ENCODE assay signal across 29 cellular contexts in the genomic region with DNA sequence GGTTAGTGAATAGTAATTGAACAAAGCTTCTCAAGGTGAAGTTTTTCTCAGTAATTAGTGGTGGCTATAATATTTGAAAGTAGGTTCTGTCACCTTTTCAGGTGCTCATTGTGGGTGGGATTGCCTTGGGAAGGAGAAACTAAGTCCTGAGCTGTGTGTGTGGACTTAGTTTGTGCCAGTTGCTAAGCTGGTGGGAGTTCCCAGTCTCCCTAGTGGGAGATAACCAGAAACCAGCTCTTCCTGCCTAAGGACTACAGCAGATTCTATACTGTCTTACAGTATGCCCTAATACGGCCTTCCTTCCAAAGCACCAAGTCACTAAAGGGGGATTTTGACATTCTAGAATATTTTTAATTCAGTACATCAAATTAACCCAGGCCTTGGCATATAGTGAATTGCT.
"Had no signal": no experiment of that assay in that cellular context is flagged by ENCODE, and none has a peak within 500 bp of the region (broad histone marks: within the 10 kb centered on the region; RNA-seq: fewer than 3 reads in every experiment).

No MANE protein-coding gene starts in this region.

- H3K4me3 Mint-ChIP-seq: activated CD4-positive, alpha-beta memory T cell treated with anti-CD3 and anti-CD28 coated beads, Interleukin-2, amount 10 ng/mL, durations not matched to agents 7 days and 5 days; activated CD4-positive, alpha-beta T cell treated with anti-CD3 and anti-CD28 coated beads for 36 hours; activated naive CD4-positive, alpha-beta T cell treated with anti-CD3 and anti-CD28 coated beads, Interleukin-2, amount 10 ng/mL, durations not matched to agents 7 days and 5 days; activated naive CD8-positive, alpha-beta T cell treated with anti-CD3 and anti-CD28 coated beads for 36 hours; activated T-helper 17 cell treated with anti-CD3 and anti-CD28 coated beads, Interleukin-2, amount 50 U/mL, for 72 hours; T-cell had no signal

- H3K27ac ChIP-seq: brain microvascular endothelial cell, Peyer's patch, RWPE1, SJSA1 had no signal

- H3K27me3 Mint-ChIP-seq: activated CD4-positive, alpha-beta memory T cell treated with anti-CD3 and anti-CD28 coated beads, Interleukin-2, amount 10 ng/mL, durations not matched to agents 7 days and 5 days; activated CD4-positive, alpha-beta T cell treated with anti-CD3 and anti-CD28 coated beads for 36 hours; activated naive CD4-positive, alpha-beta T cell treated with anti-CD3 and anti-CD28 coated beads, Interleukin-2, amount 10 ng/mL, durations not matched to agents 7 days and 5 days; activated naive CD8-positive, alpha-beta T cell treated with anti-CD3 and anti-CD28 coated beads for 36 hours; activated T-helper 17 cell treated with anti-CD3 and anti-CD28 coated beads, Interleukin-2, amount 50 U/mL, for 72 hours; T-cell had no signal

- H3K4me1 ChIP-seq: Peyer's patch, SJSA1 had no signal

- H3K9me3 Mint-ChIP-seq: activated CD4-positive, alpha-beta memory T cell treated with anti-CD3 and anti-CD28 coated beads, Interleukin-2, amount 10 ng/mL, durations not matched to agents 7 days and 5 days; activated naive CD4-positive, alpha-beta T cell treated with anti-CD3 and anti-CD28 coated beads, Interleukin-2, amount 10 ng/mL, durations not matched to agents 7 days and 5 days; activated naive CD8-positive, alpha-beta T cell treated with anti-CD3 and anti-CD28 coated beads for 36 hours; activated T-helper 17 cell treated with anti-CD3 and anti-CD28 coated beads, Interleukin-2, amount 50 U/mL, for 72 hours; T-cell had no signal

- H3K4me3 ChIP-seq: Peyer's patch, SJSA1 had no signal

- DNase-seq: activated CD4-positive, alpha-beta memory T cell treated with anti-CD3 and anti-CD28 coated beads, Interleukin-2, amount 10 ng/mL, durations not matched to agents 7 days and 5 days; activated CD4-positive, alpha-beta T cell treated with anti-CD3 and anti-CD28 coated beads for 36 hours; activated CD4-positive, alpha-beta T cell treated with anti-CD3 and anti-CD28 coated beads, Interleukin-2, amount 50 U/mL, for 1 hour; activated gamma-delta T cell; activated naive CD4-positive, alpha-beta T cell treated with anti-CD3 and anti-CD28 coated beads, Interleukin-2, amount 10 ng/mL, durations not matched to agents 7 days and 5 days; activated naive CD8-positive, alpha-beta T cell treated with anti-CD3 and anti-CD28 coated beads for 36 hours; activated T-cell treated with anti-CD3 and anti-CD28 coated beads for 4 hours; activated T-cell treated with anti-CD3 and anti-CD28 coated beads, Interleukin-2, amount 50 U/mL, for 48 hours; brain microvascular endothelial cell; cerebellar nuclear complex; KG1; NCI-H1092; NCI-H1417; NCI-H1694; NCI-H2029; NCI-H2107; NCI-H2171 treated with DMSO at 0.1 percent for 48 hours; NCI-H226; NCI-H526; NCI-H774; NK-92 treated with Interleukin-12 subunit alpha and Interleukin-12 subunit beta, amount 100 ng/mL, for 24 hours; Peyer's patch; SHP77; T-cell; T-helper 2 cell; T1000 had no signal

- H3K9me3 ChIP-seq: Peyer's patch, SJSA1 had no signal

- H3K27ac Mint-ChIP-seq: activated CD4-positive, alpha-beta memory T cell treated with anti-CD3 and anti-CD28 coated beads, Interleukin-2, amount 10 ng/mL, durations not matched to agents 7 days and 5 days; activated CD4-positive, alpha-beta T cell treated with anti-CD3 and anti-CD28 coated beads for 36 hours; activated naive CD4-positive, alpha-beta T cell treated with anti-CD3 and anti-CD28 coated beads, Interleukin-2, amount 10 ng/mL, durations not matched to agents 7 days and 5 days; activated naive CD8-positive, alpha-beta T cell treated with anti-CD3 and anti-CD28 coated beads for 36 hours; activated T-helper 17 cell treated with anti-CD3 and anti-CD28 coated beads, Interleukin-2, amount 50 U/mL, for 72 hours; T-cell had no signal

- ATAC-seq: activated CD4-positive, alpha-beta T cell treated with anti-CD3 and anti-CD28 coated beads for 36 hours; activated T-helper 17 cell treated with anti-CD3 and anti-CD28 coated beads, Interleukin-2, amount 50 U/mL, for 72 hours; T-cell had no signal

- H3K4me1 Mint-ChIP-seq: activated naive CD4-positive, alpha-beta T cell treated with anti-CD3 and anti-CD28 coated beads, Interleukin-2, amount 10 ng/mL, durations not matched to agents 7 days and 5 days; activated naive CD8-positive, alpha-beta T cell treated with anti-CD3 and anti-CD28 coated beads for 36 hours; T-cell had no signal

- H3K27me3 ChIP-seq: brain microvascular endothelial cell, Peyer's patch, SJSA1 had no signal
